In the genomic region with DNA sequence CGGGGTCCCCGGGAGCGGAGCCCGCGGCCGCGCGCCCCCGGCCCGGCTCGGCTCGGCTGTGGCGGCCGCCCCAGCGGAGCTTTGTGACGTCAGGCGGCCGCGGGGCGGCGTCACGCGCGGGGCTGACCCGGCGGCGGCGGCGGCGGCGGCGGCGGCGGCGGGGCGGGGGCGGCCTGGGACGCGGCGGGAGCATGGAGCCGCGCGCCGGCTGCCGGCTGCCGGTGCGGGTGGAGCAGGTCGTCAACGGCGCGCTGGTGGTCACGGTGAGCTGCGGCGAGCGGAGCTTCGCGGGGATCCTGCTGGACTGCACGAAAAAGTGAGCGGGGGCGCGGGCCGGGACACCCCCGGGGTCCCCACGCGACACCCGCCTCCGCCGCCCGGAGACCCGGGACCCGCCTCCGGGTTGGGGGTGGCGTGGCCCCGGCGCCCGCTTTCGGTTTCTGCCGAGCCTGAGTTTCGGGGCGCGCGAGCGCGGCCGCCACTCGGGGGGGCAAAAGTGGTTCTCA, we compare ENCODE assay signal across 8 cellular contexts.
DNase-seq lines count a peak whose midpoint lies in the region; ATAC-seq and TF ChIP-seq lines count a peak whose summit lies in the region.

A gene (plus strand): TSS at position 165 of the 506 bp plus-strand sequence. CDS start 27 bp downstream, at position 192.

- peak within 1 kb of the TSS; percentile 86 to 99 (median 94) for H3K27ac ChIP-seq in skin epidermis

- H3K9ac ChIP-seq in iPS-15b (ENCODE audit: low read depth, low read length), result no peak within 1 kb of the TSS

- no peaks in the 10 kb centered on the region for H3K4me1 ChIP-seq in iPS-15b (ENCODE audit: control insufficient read depth, insufficient read depth, low read length)

- TF ChIP-seq CTCF in GM13977 (IDR thresholded peaks at IDR 0.05; ENCODE audit: extremely low read depth, insufficient read depth, missing control alignments), result no peak
- TF ChIP-seq CTCF in astrocyte of the cerebellum (IDR thresholded peaks at IDR 0.05; ENCODE audit: low read depth, low read length, missing control alignments), result no peak

- H3K27me3 ChIP-seq in iPS-15b (ENCODE audit: control insufficient read depth, insufficient read depth, low read length), result no peaks in the 10 kb centered on the region

- H3K36me3 ChIP-seq in iPS-15b (ENCODE audit: control insufficient read depth, insufficient read depth, low read length), result no peaks in the 10 kb centered on the region

- peak; percentile 50 for ATAC-seq in HG02763 (IDR thresholded peaks at IDR 0.05; ENCODE audit: unreplicated experiment)
- peak; percentile 11 for ATAC-seq in SK-N-SH treated with all-trans-retinoic acid at 6 μM for 48 hours

- DNase-seq in GM13977 (ENCODE audit: low spot score) (peak; percentile 77), astrocyte of the cerebellum (ENCODE audit: low read depth) (no peak), germinal center (ENCODE audit: low spot score) (no peak), KBM-7 (no peak)

- no peaks in the 10 kb centered on the region for H3K9me3 ChIP-seq in iPS-15b (ENCODE audit: control insufficient read depth, insufficient read depth, low read length)

- in situ Hi-C loops in GM13977 (cut with MboI; ENCODE audit: low pct_unique_long_range_greater_than_20kb, low sequenced_read_pairs, unreplicated experiment) (no loop called here), astrocyte of the cerebellum (cut with HindIII; ENCODE audit: low sequenced_read_pairs) (no loop called here), KBM-7 (cut with MboI; ENCODE audit: low pct_unique_long_range_greater_than_20kb, low sequenced_read_pairs) (no loop called here)

- H3K4me3 ChIP-seq in astrocyte of the cerebellum (ENCODE audit: low read depth, low read length) (peak within 1 kb of the TSS; percentile 50), iPS-15b (ENCODE audit: low read depth, low read length) (peak within 1 kb of the TSS; percentile 22), skin epidermis (peak within 1 kb of the TSS; percentile 70 to 97 (median 92))

TF ChIP-seq in SK-N-SH treated with all-trans-retinoic acid at 6 μM for 48 hours, 23 proteins besides CTCF, POLR2A, EP300 and RAD21:
- TF ChIP-seq OSR1 (CRISPR knock-in tag; IDR thresholded peaks at IDR 0.05) (no peak), SNAI2 (CRISPR knock-in tag; IDR thresholded peaks at IDR 0.05) (no peak), ZFP30 (CRISPR knock-in tag; IDR thresholded peaks at IDR 0.05) (no peak), ESRRG (CRISPR knock-in tag; IDR thresholded peaks at IDR 0.05) (no peak), ZNF70 (CRISPR knock-in tag; IDR thresholded peaks at IDR 0.05) (no peak), TOX (CRISPR knock-in tag; IDR thresholded peaks at IDR 0.05; ENCODE audit: borderline replicate concordance) (no peak), ZNF8 (CRISPR knock-in tag; IDR thresholded peaks at IDR 0.05) (no peak), ARNTL (CRISPR knock-in tag; IDR thresholded peaks at IDR 0.05; ENCODE audit: borderline replicate concordance, low read depth) (no peak), GLIS3 (CRISPR knock-in tag; IDR thresholded peaks at IDR 0.05) (no peak), ZFP3 (CRISPR knock-in tag; IDR thresholded peaks at IDR 0.05) (no peak), ZC3H10 (CRISPR knock-in tag; IDR thresholded peaks at IDR 0.05) (no peak), CSDC2 (CRISPR knock-in tag; IDR thresholded peaks at IDR 0.05) (no peak), RARB (CRISPR knock-in tag; IDR thresholded peaks at IDR 0.05) (no peak)
- TF ChIP-seq, protein P1, sequence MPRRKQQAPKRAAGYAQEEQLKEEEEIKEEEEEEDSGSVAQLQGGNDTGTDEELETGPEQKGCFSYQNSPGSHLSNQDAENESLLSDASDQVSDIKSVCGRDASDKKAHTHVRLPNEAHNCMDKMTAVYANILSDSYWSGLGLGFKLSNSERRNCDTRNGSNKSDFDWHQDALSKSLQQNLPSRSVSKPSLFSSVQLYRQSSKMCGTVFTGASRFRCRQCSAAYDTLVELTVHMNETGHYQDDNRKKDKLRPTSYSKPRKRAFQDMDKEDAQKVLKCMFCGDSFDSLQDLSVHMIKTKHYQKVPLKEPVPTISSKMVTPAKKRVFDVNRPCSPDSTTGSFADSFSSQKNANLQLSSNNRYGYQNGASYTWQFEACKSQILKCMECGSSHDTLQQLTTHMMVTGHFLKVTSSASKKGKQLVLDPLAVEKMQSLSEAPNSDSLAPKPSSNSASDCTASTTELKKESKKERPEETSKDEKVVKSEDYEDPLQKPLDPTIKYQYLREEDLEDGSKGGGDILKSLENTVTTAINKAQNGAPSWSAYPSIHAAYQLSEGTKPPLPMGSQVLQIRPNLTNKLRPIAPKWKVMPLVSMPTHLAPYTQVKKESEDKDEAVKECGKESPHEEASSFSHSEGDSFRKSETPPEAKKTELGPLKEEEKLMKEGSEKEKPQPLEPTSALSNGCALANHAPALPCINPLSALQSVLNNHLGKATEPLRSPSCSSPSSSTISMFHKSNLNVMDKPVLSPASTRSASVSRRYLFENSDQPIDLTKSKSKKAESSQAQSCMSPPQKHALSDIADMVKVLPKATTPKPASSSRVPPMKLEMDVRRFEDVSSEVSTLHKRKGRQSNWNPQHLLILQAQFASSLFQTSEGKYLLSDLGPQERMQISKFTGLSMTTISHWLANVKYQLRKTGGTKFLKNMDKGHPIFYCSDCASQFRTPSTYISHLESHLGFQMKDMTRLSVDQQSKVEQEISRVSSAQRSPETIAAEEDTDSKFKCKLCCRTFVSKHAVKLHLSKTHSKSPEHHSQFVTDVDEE (CRISPR knock-in tag; IDR thresholded peaks at IDR 0.05), result no peak
- TF ChIP-seq, protein P2, sequence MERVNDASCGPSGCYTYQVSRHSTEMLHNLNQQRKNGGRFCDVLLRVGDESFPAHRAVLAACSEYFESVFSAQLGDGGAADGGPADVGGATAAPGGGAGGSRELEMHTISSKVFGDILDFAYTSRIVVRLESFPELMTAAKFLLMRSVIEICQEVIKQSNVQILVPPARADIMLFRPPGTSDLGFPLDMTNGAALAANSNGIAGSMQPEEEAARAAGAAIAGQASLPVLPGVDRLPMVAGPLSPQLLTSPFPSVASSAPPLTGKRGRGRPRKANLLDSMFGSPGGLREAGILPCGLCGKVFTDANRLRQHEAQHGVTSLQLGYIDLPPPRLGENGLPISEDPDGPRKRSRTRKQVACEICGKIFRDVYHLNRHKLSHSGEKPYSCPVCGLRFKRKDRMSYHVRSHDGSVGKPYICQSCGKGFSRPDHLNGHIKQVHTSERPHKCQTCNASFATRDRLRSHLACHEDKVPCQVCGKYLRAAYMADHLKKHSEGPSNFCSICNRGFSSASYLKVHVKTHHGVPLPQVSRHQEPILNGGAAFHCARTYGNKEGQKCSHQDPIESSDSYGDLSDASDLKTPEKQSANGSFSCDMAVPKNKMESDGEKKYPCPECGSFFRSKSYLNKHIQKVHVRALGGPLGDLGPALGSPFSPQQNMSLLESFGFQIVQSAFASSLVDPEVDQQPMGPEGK (CRISPR knock-in tag; IDR thresholded peaks at IDR 0.05; ENCODE audit: borderline replicate concordance), result no peak
- TF ChIP-seq, protein P3, sequence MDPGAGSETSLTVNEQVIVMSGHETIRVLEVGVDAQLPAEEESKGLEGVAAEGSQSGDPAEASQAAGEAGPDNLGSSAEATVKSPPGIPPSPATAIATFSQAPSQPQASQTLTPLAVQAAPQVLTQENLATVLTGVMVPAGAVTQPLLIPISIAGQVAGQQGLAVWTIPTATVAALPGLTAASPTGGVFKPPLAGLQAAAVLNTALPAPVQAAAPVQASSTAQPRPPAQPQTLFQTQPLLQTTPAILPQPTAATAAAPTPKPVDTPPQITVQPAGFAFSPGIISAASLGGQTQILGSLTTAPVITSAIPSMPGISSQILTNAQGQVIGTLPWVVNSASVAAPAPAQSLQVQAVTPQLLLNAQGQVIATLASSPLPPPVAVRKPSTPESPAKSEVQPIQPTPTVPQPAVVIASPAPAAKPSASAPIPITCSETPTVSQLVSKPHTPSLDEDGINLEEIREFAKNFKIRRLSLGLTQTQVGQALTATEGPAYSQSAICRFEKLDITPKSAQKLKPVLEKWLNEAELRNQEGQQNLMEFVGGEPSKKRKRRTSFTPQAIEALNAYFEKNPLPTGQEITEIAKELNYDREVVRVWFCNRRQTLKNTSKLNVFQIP (CRISPR knock-in tag; IDR thresholded peaks at IDR 0.05; ENCODE audit: borderline replicate concordance, low read depth), result no peak
- TF ChIP-seq, protein P4, sequence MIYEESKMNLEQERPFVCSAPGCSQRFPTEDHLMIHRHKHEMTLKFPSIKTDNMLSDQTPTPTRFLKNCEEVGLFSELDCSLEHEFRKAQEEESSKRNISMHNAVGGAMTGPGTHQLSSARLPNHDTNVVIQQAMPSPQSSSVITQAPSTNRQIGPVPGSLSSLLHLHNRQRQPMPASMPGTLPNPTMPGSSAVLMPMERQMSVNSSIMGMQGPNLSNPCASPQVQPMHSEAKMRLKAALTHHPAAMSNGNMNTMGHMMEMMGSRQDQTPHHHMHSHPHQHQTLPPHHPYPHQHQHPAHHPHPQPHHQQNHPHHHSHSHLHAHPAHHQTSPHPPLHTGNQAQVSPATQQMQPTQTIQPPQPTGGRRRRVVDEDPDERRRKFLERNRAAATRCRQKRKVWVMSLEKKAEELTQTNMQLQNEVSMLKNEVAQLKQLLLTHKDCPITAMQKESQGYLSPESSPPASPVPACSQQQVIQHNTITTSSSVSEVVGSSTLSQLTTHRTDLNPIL (CRISPR knock-in tag; IDR thresholded peaks at IDR 0.05; ENCODE audit: low read depth), result no peak

Comparison
In these comparisons a context has a peak if more than half of its experiments do, and no peak if none do; other contexts are left out.
1. H3K4me3 ChIP-seq: peak in every context shown above with its lines; median percentile 92 in skin epidermis; 50 in astrocyte of the cerebellum; 22 in iPS-15b.